In genomic region chr14:20612403-20612802, GRCh38 we compare ENCODE assay signal across 17 cellular contexts. TPM values are rescaled to one million over a fixed set of nuclear protein-coding genes. Genes with fewer than 3 reads are reported as not detected.
DNase-seq lines count a peak whose midpoint lies in the region; ATAC-seq and TF ChIP-seq lines count a peak whose summit lies in the region.
"Had no signal": no experiment of that assay in that cellular context is flagged by ENCODE, and none has a peak within 500 bp of the region (broad histone marks: within the 10 kb centered on the region; RNA-seq: fewer than 3 reads in every experiment).

No MANE protein-coding gene starts in this region.

- H2AK5ac ChIP-seq in neuronal stem cell (ENCODE audit: low read depth, low read length), result no peak overlapping the region

- TF ChIP-seq RAD21 in neural cell (conservative IDR thresholded peaks at IDR 0.05), result no peak

- WGBS in neuronal stem cell (ENCODE audit: extremely low coverage in 2 of 2, insufficient read length in 2 of 2, insufficient replicate concordance in 1 of 2), 2 donors, result no CpG with 5 or more reads among the region's 5 CpGs

- H4K20me1 ChIP-seq in neural cell (ENCODE audit: insufficient read depth), result no peaks in the 10 kb centered on the region

- no peak overlapping the region for H3K9ac ChIP-seq in neural cell (ENCODE audit: low read length)
- H3K9ac ChIP-seq in neuronal stem cell (ENCODE audit: low read depth, low read length, poor library complexity), result no peak overlapping the region

- H4K8ac ChIP-seq in neuronal stem cell (ENCODE audit: low read depth, low read length), result no peak overlapping the region

- no peak overlapping the region for H2BK120ac ChIP-seq in neuronal stem cell (ENCODE audit: low read depth, low read length)

- H3K4me1 ChIP-seq in Peyer's patch (peaks cover 0 to 17% (median 2%) of the 10 kb centered on the region in 4 donors), neuronal stem cell (ENCODE audit: control insufficient read depth in 2 of 2, insufficient read depth in 1 of 2, low read depth in 1 of 2, low read length in 2 of 2) (no peaks in the 10 kb centered on the region), upper lobe of right lung (peaks cover 18% of the 10 kb centered on the region)

- no peaks in the 10 kb centered on the region for H3K9me3 ChIP-seq in Peyer's patch
- no peaks in the 10 kb centered on the region for H3K9me3 ChIP-seq in neural cell (ENCODE audit: low read length)
- H3K9me3 ChIP-seq in neuronal stem cell (replicated peaks in 1 of 2; ENCODE audit: control insufficient read depth in 2 of 2, insufficient read depth in 1 of 2, low read depth in 1 of 2, low read length in 2 of 2), result no peaks in the 10 kb centered on the region
- H3K9me3 ChIP-seq in upper lobe of right lung, result no peaks in the 10 kb centered on the region
- H3K9me3 ChIP-seq: right atrium auricular region, suprapubic skin had no signal

- DNase-seq in GM12865 (ENCODE audit: low read depth) (peak; percentile 78), Peyer's patch (no peak), NCI-H1694 treated with DMSO at 0.1 percent for 48 hours (lab: John Stamatoyannopoulos, UW) (no peak), neuronal stem cell (ENCODE audit: low spot score) (no peak), NCI-H1092 (lab: John Stamatoyannopoulos, UW) (no peak), upper lobe of right lung (no peak)
- DNase-seq: activated CD4-positive, alpha-beta memory T cell treated with anti-CD3 and anti-CD28 coated beads for 36 hours; immature natural killer cell; NCI-H2171 had no signal

- H2BK15ac ChIP-seq in neuronal stem cell (ENCODE audit: low read length), result no peak overlapping the region

- no peak overlapping the region for H3K4me2 ChIP-seq in neural cell (ENCODE audit: low read length)
- H3K4me2 ChIP-seq in neuronal stem cell (ENCODE audit: insufficient read depth, low read length, poor library complexity, severe bottlenecking), result no peak overlapping the region

- intact Hi-C loops in upper lobe of right lung (cut with DNase I), result loop anchor here (10.0 kb wide), 1 partner anchor 72 kb away; the partner anchor contains the start of genes ANG and RNASE4

- no peak overlapping the region for H2BK5ac ChIP-seq in neuronal stem cell (ENCODE audit: low read length)

- no peaks in the 10 kb centered on the region for H3K27me3 ChIP-seq in Peyer's patch
- peaks cover 5% of the 10 kb centered on the region for H3K27me3 ChIP-seq in neural cell (ENCODE audit: insufficient read depth, low read depth, low read length)
- peaks cover 0 to 3% (median 3%) of the 10 kb centered on the region in 3 experiments for H3K27me3 ChIP-seq in neuronal stem cell (ENCODE audit: control insufficient read depth in 3 of 3, insufficient read depth in 3 of 3, low read depth in 1 of 3, low read length in 3 of 3)
- no peaks in the 10 kb centered on the region for H3K27me3 ChIP-seq in upper lobe of right lung
- H3K27me3 ChIP-seq: right atrium auricular region, suprapubic skin had no signal

- no peak overlapping the region for H4K91ac ChIP-seq in neuronal stem cell (ENCODE audit: low read depth, low read length, poor library complexity)

- peak overlapping the region; percentile 30 for H3K4me3 ChIP-seq in GM12865 (ENCODE audit: low read depth, low read length)
- no peak overlapping the region for H3K4me3 ChIP-seq in Peyer's patch
- peak overlapping the region; percentile 72 for H3K4me3 ChIP-seq in neural cell (ENCODE audit: low read length)
- no peak overlapping the region for H3K4me3 ChIP-seq in neuronal stem cell (ENCODE audit: low read length in 2 of 2)
- no peak overlapping the region for H3K4me3 ChIP-seq in upper lobe of right lung

- no peak for TF ChIP-seq CTCF in GM12865 (IDR thresholded peaks at IDR 0.05; ENCODE audit: insufficient read depth, low read depth, low read length, missing control alignments)
- TF ChIP-seq CTCF in Peyer's patch (IDR thresholded peaks at IDR 0.05), result no peak
- no peak for TF ChIP-seq CTCF in neural cell (IDR thresholded peaks at IDR 0.05; ENCODE audit: poor library complexity, severe bottlenecking)
- no peak for TF ChIP-seq CTCF in upper lobe of right lung (IDR thresholded peaks at IDR 0.05)

- no peaks in the 10 kb centered on the region for H3K79me1 ChIP-seq in neuronal stem cell (ENCODE audit: low read depth, low read length)

- H3K4ac ChIP-seq in neuronal stem cell (ENCODE audit: low read length), result no peak overlapping the region

- no peak for TF ChIP-seq EP300 in neural cell (conservative IDR thresholded peaks at IDR 0.05; ENCODE audit: poor library complexity, severe bottlenecking)

- H2BK12ac ChIP-seq in neuronal stem cell (ENCODE audit: low read length), result no peak overlapping the region

- TF ChIP-seq POLR2A in Peyer's patch (IDR thresholded peaks at IDR 0.05), result no peak

- peak; percentile 21 for ATAC-seq in HG03175 (IDR thresholded peaks at IDR 0.05; ENCODE audit: unreplicated experiment)
- ATAC-seq in upper lobe of right lung, result no peak

- H3K27ac ChIP-seq in Peyer's patch, result peak overlapping the region in 3 of 4 donors; percentile 22 to 77 (median 74)
- no peak overlapping the region for H3K27ac ChIP-seq in neural cell (ENCODE audit: low read length)
- no peak overlapping the region for H3K27ac ChIP-seq in neuronal stem cell (replicated peaks; ENCODE audit: low read length)
- no peak overlapping the region for H3K27ac ChIP-seq in upper lobe of right lung
- H3K27ac ChIP-seq: suprapubic skin had no signal

- no peaks in the 10 kb centered on the region for H3K79me2 ChIP-seq in neural cell (replicated peaks; ENCODE audit: insufficient read depth, low read length)

- H3K36me3 ChIP-seq in Peyer's patch (no peaks in the 10 kb centered on the region), neural cell (ENCODE audit: insufficient read depth, low read length) (no peaks in the 10 kb centered on the region), neuronal stem cell (replicated peaks in 1 of 2; ENCODE audit: control insufficient read depth in 2 of 2, insufficient read depth in 2 of 2, low read length in 2 of 2) (no peaks in the 10 kb centered on the region), upper lobe of right lung (no peaks in the 10 kb centered on the region)
- H3K36me3 ChIP-seq: right atrium auricular region, suprapubic skin had no signal

- no peak overlapping the region for H3K14ac ChIP-seq in neuronal stem cell (ENCODE audit: low read length)

- H2AFZ ChIP-seq in neural cell (ENCODE audit: low read depth, low read length) (no peak overlapping the region), neuronal stem cell (ENCODE audit: low read length) (no peak overlapping the region)

- peaks cover 5% of the 10 kb centered on the region for H3F3A ChIP-seq in neural cell (ENCODE audit: insufficient read depth, low read length, poor library complexity, severe bottlenecking)

- no peak overlapping the region for H3K23ac ChIP-seq in neuronal stem cell (ENCODE audit: low read depth, low read length, poor library complexity)

- no peak overlapping the region for H3K18ac ChIP-seq in neuronal stem cell (ENCODE audit: low read length)

- H3K9me2 ChIP-seq in neural cell (ENCODE audit: insufficient read depth, low read length), result no peaks in the 10 kb centered on the region

TF ChIP-seq in neural cell, 6 proteins besides CTCF, POLR2A, EP300 and RAD21:
- TF ChIP-seq EZH2 (IDR thresholded peaks at IDR 0.05; ENCODE audit: borderline replicate concordance, insufficient read depth, low read length, poor library complexity, severe bottlenecking) (no peak), SMC3 (conservative IDR thresholded peaks at IDR 0.05; ENCODE audit: poor library complexity) (no peak), REST (IDR thresholded peaks at IDR 0.05; ENCODE audit: borderline replicate concordance) (no peak), MXI1 (conservative IDR thresholded peaks at IDR 0.05; ENCODE audit: poor library complexity, severe bottlenecking) (no peak), POLR2AphosphoS5 (IDR thresholded peaks at IDR 0.05) (no peak), TAF1 (IDR thresholded peaks at IDR 0.05; ENCODE audit: low read depth) (no peak)

RNA-seq across cellular contexts. Expression of gene RNASE12, which starts 21.2 kb away (rescaled TPM):
- total RNA-seq in Peyer's patch (not detected), upper lobe of right lung (not detected)
- not detected in 2 replicates for polyA plus RNA-seq in neural cell
- not detected in 2 replicates for polyA minus RNA-seq in neural cell
- polyA plus RNA-seq in neuronal stem cell (2013, experiment 1 of 2), result not detected
- not detected for polyA plus RNA-seq in neuronal stem cell (2013, experiment 2 of 2)
- total RNA-seq: activated CD4-positive, alpha-beta memory T cell treated with anti-CD3 and anti-CD28 coated beads for 36 hours; fibroblast of villous mesenchyme; H4; right atrium auricular region; suprapubic skin had no signal
- polyA plus RNA-seq: CD14-positive monocyte, IgD-negative memory B cell, immature natural killer cell had no signal

RNA-seq across cellular contexts. Expression of gene RNASE11, which starts 24.6 kb away (rescaled TPM):
- total RNA-seq in Peyer's patch, result not detected
- not detected in 2 replicates for polyA plus RNA-seq in neural cell
- polyA minus RNA-seq in neural cell, result not detected in 2 replicates
- polyA plus RNA-seq in neuronal stem cell (2013, experiment 1 of 2), result not detected
- polyA plus RNA-seq in neuronal stem cell (2013, experiment 2 of 2), result not detected
- not detected for total RNA-seq in upper lobe of right lung
- total RNA-seq: activated CD4-positive, alpha-beta memory T cell treated with anti-CD3 and anti-CD28 coated beads for 36 hours; fibroblast of villous mesenchyme; H4; right atrium auricular region; suprapubic skin had no signal
- polyA plus RNA-seq: CD14-positive monocyte, IgD-negative memory B cell, immature natural killer cell had no signal

RNA-seq across cellular contexts. Expression of gene OR6S1, which starts 29.1 kb away (rescaled TPM):
- total RNA-seq in Peyer's patch (not detected), upper lobe of right lung (not detected)
- polyA plus RNA-seq in neural cell, result not detected in 2 replicates
- polyA minus RNA-seq in neural cell, result not detected in 2 replicates
- polyA plus RNA-seq in neuronal stem cell (2013, experiment 1 of 2), result not detected
- polyA plus RNA-seq in neuronal stem cell (2013, experiment 2 of 2), result not detected
- total RNA-seq: activated CD4-positive, alpha-beta memory T cell treated with anti-CD3 and anti-CD28 coated beads for 36 hours; fibroblast of villous mesenchyme; H4; right atrium auricular region; suprapubic skin had no signal
- polyA plus RNA-seq: CD14-positive monocyte, IgD-negative memory B cell, immature natural killer cell had no signal

RNA-seq across cellular contexts. Expression of gene RNASE9, which starts 51.6 kb away (rescaled TPM):
- total RNA-seq in Peyer's patch, result not detected
- not detected in 2 replicates for polyA plus RNA-seq in neural cell
- polyA minus RNA-seq in neural cell, result not detected in 2 replicates
- polyA plus RNA-seq in neuronal stem cell (2013, experiment 1 of 2), result not detected
- polyA plus RNA-seq in neuronal stem cell (2013, experiment 2 of 2), result not detected
- not detected for total RNA-seq in upper lobe of right lung
- total RNA-seq: activated CD4-positive, alpha-beta memory T cell treated with anti-CD3 and anti-CD28 coated beads for 36 hours; fibroblast of villous mesenchyme; H4; right atrium auricular region; suprapubic skin had no signal
- polyA plus RNA-seq: CD14-positive monocyte, IgD-negative memory B cell, immature natural killer cell had no signal

Comparison
In these comparisons a context has a peak if more than half of its experiments do, and no peak if none do; other contexts are left out.
1. H3K4me3 ChIP-seq: peak in GM12865 (single experiment) and neural cell (single experiment); none in Peyer's patch (0 of 4), neuronal stem cell (0 of 2) and upper lobe of right lung (single experiment).
2. H3K27ac ChIP-seq: peak in Peyer's patch (3 of 4); none in neural cell (single experiment), neuronal stem cell (single experiment) and upper lobe of right lung (single experiment).